Comparison of ENCODE assay signal across 17 cellular contexts in genomic region chr18:416928-417327, GRCh38.
"Had no signal": no experiment of that assay in that cellular context is flagged by ENCODE, and none has a peak within 500 bp of the region (broad histone marks: within the 10 kb centered on the region; RNA-seq: fewer than 3 reads in every experiment).

No MANE protein-coding gene starts in this region.

- H3K27ac ChIP-seq: psoas muscle, suprapubic skin, transverse colon had no signal

- ATAC-seq: activated CD8-positive, alpha-beta T cell treated with anti-CD3 and anti-CD28 coated beads for 36 hours; stimulated activated naive CD8-positive, alpha-beta T cell treated with anti-CD3 and anti-CD28 coated beads, Interleukin-15, amount 100 ng/mL, for 72 hours had no signal

- H3K9me3 ChIP-seq: left lung, psoas muscle, suprapubic skin, transverse colon had no signal

- H3K36me3 Mint-ChIP-seq: activated naive CD8-positive, alpha-beta T cell treated with anti-CD3 and anti-CD28 coated beads, Interleukin-2, amount 10 ng/mL, durations not matched to agents 7 days and 5 days had no signal

- H3K4me1 Mint-ChIP-seq: activated CD4-positive, alpha-beta T cell treated with anti-CD3 and anti-CD28 coated beads, Interleukin-2, amount 10 ng/mL, durations not matched to agents 24 days and 14 days; activated naive CD8-positive, alpha-beta T cell treated with anti-CD3 and anti-CD28 coated beads, Interleukin-2, amount 10 ng/mL, durations not matched to agents 7 days and 5 days; neural crest cell had no signal

- H3K4me3 ChIP-seq: cardiac muscle cell, left lung, psoas muscle, suprapubic skin, transverse colon had no signal

- DNase-seq: activated CD4-positive, alpha-beta T cell treated with anti-CD3 and anti-CD28 coated beads, Interleukin-2, amount 10 ng/mL, durations not matched to agents 24 days and 14 days; activated CD8-positive, alpha-beta T cell treated with anti-CD3 and anti-CD28 coated beads for 36 hours; activated naive CD4-positive, alpha-beta T cell treated with Interleukin-2 at 50 U/mL for 16 hours; activated naive CD8-positive, alpha-beta T cell treated with anti-CD3 and anti-CD28 coated beads, Interleukin-2, amount 10 ng/mL, durations not matched to agents 7 days and 5 days; activated T-cell treated with anti-CD3 and anti-CD28 coated beads, Interleukin-2, amount 50 U/mL, for 1 hour; amygdala; left lung; right cardiac atrium; small intestine; stimulated activated CD4-positive, alpha-beta T cell treated with anti-CD3 and anti-CD28 coated beads, Interleukin-4, amount 100 ng/mL, for 1 hour; stimulated activated naive CD8-positive, alpha-beta T cell treated with anti-CD3 and anti-CD28 coated beads, Interleukin-15, amount 100 ng/mL, for 72 hours; transverse colon had no signal

- H3K4me1 ChIP-seq: psoas muscle, suprapubic skin had no signal

- H3K27ac Mint-ChIP-seq: activated CD4-positive, alpha-beta T cell treated with anti-CD3 and anti-CD28 coated beads, Interleukin-2, amount 10 ng/mL, durations not matched to agents 24 days and 14 days; activated CD8-positive, alpha-beta T cell treated with anti-CD3 and anti-CD28 coated beads for 36 hours; activated naive CD8-positive, alpha-beta T cell treated with anti-CD3 and anti-CD28 coated beads, Interleukin-2, amount 10 ng/mL, durations not matched to agents 7 days and 5 days; activated T-helper 2 cell treated with anti-CD3 and anti-CD28 coated beads, Interferon-gamma antibody, Interleukin-2, Interleukin-4, amounts not matched to agents 10 μg/mL and 5 μg/mL and 100 μg/mL, durations not matched to agents 14 hours and 24 hours and 36 hours; stimulated activated naive CD8-positive, alpha-beta T cell treated with anti-CD3 and anti-CD28 coated beads, Interleukin-15, amount 100 ng/mL, for 72 hours had no signal

- H3K36me3 ChIP-seq: cardiac muscle cell, left lung, suprapubic skin, transverse colon had no signal

- H3K27me3 ChIP-seq: cardiac muscle cell, left lung, suprapubic skin, transverse colon had no signal

- H3K4me3 Mint-ChIP-seq: activated CD4-positive, alpha-beta T cell treated with anti-CD3 and anti-CD28 coated beads, Interleukin-2, amount 10 ng/mL, durations not matched to agents 24 days and 14 days; activated CD8-positive, alpha-beta T cell treated with anti-CD3 and anti-CD28 coated beads for 36 hours; activated naive CD8-positive, alpha-beta T cell treated with anti-CD3 and anti-CD28 coated beads, Interleukin-2, amount 10 ng/mL, durations not matched to agents 7 days and 5 days; neural crest cell; stimulated activated naive CD8-positive, alpha-beta T cell treated with anti-CD3 and anti-CD28 coated beads, Interleukin-15, amount 100 ng/mL, for 72 hours had no signal

- H3K9me3 Mint-ChIP-seq: activated CD4-positive, alpha-beta T cell treated with anti-CD3 and anti-CD28 coated beads, Interleukin-2, amount 10 ng/mL, durations not matched to agents 24 days and 14 days; activated CD8-positive, alpha-beta T cell treated with anti-CD3 and anti-CD28 coated beads for 36 hours; activated T-helper 2 cell treated with anti-CD3 and anti-CD28 coated beads, Interferon-gamma antibody, Interleukin-2, Interleukin-4, amounts not matched to agents 10 μg/mL and 5 μg/mL and 100 μg/mL, durations not matched to agents 14 hours and 24 hours and 36 hours; neural crest cell had no signal
